Comparison of ENCODE assay signal across 6 cellular contexts in the genomic region with DNA sequence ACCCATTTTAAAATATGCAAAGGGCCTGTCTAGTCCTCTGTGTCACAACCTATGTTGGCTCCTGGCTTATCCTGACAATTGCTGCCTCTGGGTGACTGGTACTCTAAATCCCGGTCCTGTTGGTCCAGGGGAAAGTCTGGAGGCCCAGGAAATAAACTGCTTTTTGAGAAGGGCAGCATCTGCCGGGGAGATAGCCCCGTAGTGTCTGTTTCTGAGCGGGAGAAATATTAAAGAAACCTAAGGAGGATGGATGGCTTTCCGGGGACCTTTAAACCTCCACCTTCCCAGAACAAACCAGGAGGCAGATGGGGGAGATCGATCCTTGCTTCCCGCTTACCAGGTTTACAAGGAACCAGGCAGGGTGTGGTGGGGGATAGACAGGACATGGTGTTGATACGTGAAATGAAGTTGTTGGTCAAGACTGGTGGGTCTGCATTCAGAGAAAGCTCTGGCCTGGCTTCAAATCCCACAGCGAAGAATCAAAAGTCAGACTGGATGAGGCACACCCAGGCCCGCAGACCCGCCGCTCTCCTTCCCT. TPM values are rescaled to one million over a fixed set of nuclear protein-coding genes. Genes with fewer than 3 reads are reported as not detected.
DNase-seq lines count a peak whose midpoint lies in the region; ATAC-seq and TF ChIP-seq lines count a peak whose summit lies in the region.

No MANE protein-coding gene starts in this region.

- peaks cover 3% of the 10 kb centered on the region; the same call in 2 of the 3 replicates for H3K9me3 Mint-ChIP-seq in GM23338
- no peaks in the 10 kb centered on the region for H3K9me3 Mint-ChIP-seq in natural killer cell treated with Interleukin-12 subunit alpha and Interleukin-12 subunit beta and Interleukin-15 and Interleukin-18, amount 100 ng/mL, for 72 hours

- TF ChIP-seq CTCF in GM23338 (conservative IDR thresholded peaks at IDR 0.05; ENCODE audit: low read depth in 2 of 2) (no peak), brain microvascular endothelial cell (IDR thresholded peaks at IDR 0.05; ENCODE audit: low read depth, low read length, missing control alignments) (no peak)

- peak overlapping the region; percentile 94 for H3K4me2 ChIP-seq in GM23338

- H3K36me3 Mint-ChIP-seq in GM23338 (ENCODE audit: low read depth), result peaks cover 4% of the 10 kb centered on the region; the same call in 1 of the 3 replicates
- H3K36me3 Mint-ChIP-seq in natural killer cell treated with Interleukin-12 subunit alpha and Interleukin-12 subunit beta and Interleukin-15 and Interleukin-18, amount 100 ng/mL, for 72 hours, result peaks cover 10% of the 10 kb centered on the region

- ATAC-seq in GM23338, result no peak; the same call in 2 of the 3 replicates
- ATAC-seq in natural killer cell treated with Interleukin-12 subunit alpha and Interleukin-12 subunit beta and Interleukin-15 and Interleukin-18, amount 100 ng/mL, for 72 hours, result peak; percentile 2 to 14
- ATAC-seq in HG02571 (IDR thresholded peaks at IDR 0.05; ENCODE audit: unreplicated experiment), result no peak

- H3K4me3 Mint-ChIP-seq in GM23338, result peak overlapping the region; percentile 70
- H3K4me3 Mint-ChIP-seq in natural killer cell treated with Interleukin-12 subunit alpha and Interleukin-12 subunit beta and Interleukin-15 and Interleukin-18, amount 100 ng/mL, for 72 hours, result peak overlapping the region; percentile 95

- H3K4me3 ChIP-seq in GM23338, result peak overlapping the region; percentile 73
- H3K4me3 ChIP-seq in brain microvascular endothelial cell (ENCODE audit: low read depth, low read length), result peak overlapping the region; percentile 75

- peak overlapping the region; percentile 97 for H2AFZ ChIP-seq in GM23338

- peaks cover 59% of the 10 kb centered on the region for H3K4me1 ChIP-seq in GM23338 (ENCODE audit: insufficient read depth)

- H3K79me2 ChIP-seq in GM23338 (replicated peaks; ENCODE audit: insufficient read depth), result no peaks in the 10 kb centered on the region

- no peak overlapping the region for H3K27ac Mint-ChIP-seq in GM23338
- H3K27ac Mint-ChIP-seq in natural killer cell treated with Interleukin-12 subunit alpha and Interleukin-12 subunit beta and Interleukin-15 and Interleukin-18, amount 100 ng/mL, for 72 hours, result peak overlapping the region; percentile 99 to 100

- peak; percentile 25 for DNase-seq in GM23338 (ENCODE audit: low spot score)
- DNase-seq in brain microvascular endothelial cell, result no peak
- DNase-seq in natural killer cell treated with Interleukin-12 subunit alpha and Interleukin-12 subunit beta and Interleukin-15 and Interleukin-18, amount 100 ng/mL, for 72 hours (ENCODE audit: low spot score), result no peak
- DNase-seq in RPMI8226, result no peak
- DNase-seq in ACHN, result no peak

- peaks cover 12% of the 10 kb centered on the region for H4K20me1 ChIP-seq in GM23338 (replicated peaks; ENCODE audit: insufficient read depth)

- no peaks in the 10 kb centered on the region for H3K9me2 ChIP-seq in GM23338 (ENCODE audit: insufficient read depth)

- H3F3A ChIP-seq in GM23338 (replicated peaks; ENCODE audit: low read depth), result peaks cover 25% of the 10 kb centered on the region

- peaks cover 99% of the 10 kb centered on the region for H3K27me3 ChIP-seq in GM23338 (ENCODE audit: insufficient read depth)
- H3K27me3 ChIP-seq in brain microvascular endothelial cell (replicated peaks), result peaks cover 61% of the 10 kb centered on the region

- H3K36me3 ChIP-seq in GM23338 (ENCODE audit: insufficient read depth) (no peaks in the 10 kb centered on the region; the same call in 1 of the 2 replicates), brain microvascular endothelial cell (replicated peaks) (no peaks in the 10 kb centered on the region)

- in situ Hi-C loops in brain microvascular endothelial cell (cut with HindIII; ENCODE audit: low pct_ligation_motif_present, low sequenced_read_pairs) (no loop called here), ACHN (cut with HindIII; ENCODE audit: low pct_ligation_motif_present, low pct_unique_long_range_greater_than_20kb, low sequenced_read_pairs) (no loop called here)

- H3K27me3 Mint-ChIP-seq in GM23338 (ENCODE audit: insufficient read depth, low read depth, poor library complexity), result peaks cover 83% of the 10 kb centered on the region
- H3K27me3 Mint-ChIP-seq in natural killer cell treated with Interleukin-12 subunit alpha and Interleukin-12 subunit beta and Interleukin-15 and Interleukin-18, amount 100 ng/mL, for 72 hours, result no peaks in the 10 kb centered on the region

- no peak overlapping the region for H3K27ac ChIP-seq in GM23338 (ENCODE audit: low read depth)
- H3K27ac ChIP-seq in brain microvascular endothelial cell, result no peak overlapping the region

- peaks cover 43% of the 10 kb centered on the region for H3K4me1 Mint-ChIP-seq in GM23338
- H3K4me1 Mint-ChIP-seq in natural killer cell treated with Interleukin-12 subunit alpha and Interleukin-12 subunit beta and Interleukin-15 and Interleukin-18, amount 100 ng/mL, for 72 hours (ENCODE audit: low read depth in 2 of 2), result peaks cover 23 to 27% of the 10 kb centered on the region in 2 donors

TF ChIP-seq in GM23338, 12 proteins besides CTCF, POLR2A, EP300 and RAD21:
- TF ChIP-seq STAT1 (IDR thresholded peaks at IDR 0.05; ENCODE audit: unreplicated experiment), result no peak
- peak; percentile 70 for TF ChIP-seq EZH2 (IDR thresholded peaks at IDR 0.05; ENCODE audit: low read depth, unreplicated experiment)

RNA-seq across cellular contexts. Expression of gene HOXB2, which starts 3.8 kb away (rescaled TPM):
- not detected in 2 replicates for total RNA-seq in GM23338 (2014; rRNA removed; shearing (Covaris generic))
- polyA plus RNA-seq in GM23338 (2016; fragmentation: Nextera tagmentation; extraction: Ambion mirVana), result 0.37 TPM in 1 of 2 replicates, not detected in the other
- 10 to 100 TPM; 20.8 to 30.0 TPM for total RNA-seq in natural killer cell treated with Interleukin-12 subunit alpha and Interleukin-12 subunit beta and Interleukin-15 and Interleukin-18, amount 100 ng/mL, for 72 hours

RNA-seq across cellular contexts. Expression of gene HOXB1, which starts 10.3 kb away (rescaled TPM):
- not detected in 2 replicates for total RNA-seq in GM23338 (2014; rRNA removed; shearing (Covaris generic))
- polyA plus RNA-seq in GM23338 (2016; fragmentation: Nextera tagmentation; extraction: Ambion mirVana), result not detected in 2 replicates
- not detected for total RNA-seq in natural killer cell treated with Interleukin-12 subunit alpha and Interleukin-12 subunit beta and Interleukin-15 and Interleukin-18, amount 100 ng/mL, for 72 hours

RNA-seq across cellular contexts. Expression of gene HOXB4, which starts 37.0 kb away (rescaled TPM):
- total RNA-seq in GM23338 (2014; rRNA removed; shearing (Covaris generic)), result not detected in 2 replicates
- not detected in 2 replicates for polyA plus RNA-seq in GM23338 (2016; fragmentation: Nextera tagmentation; extraction: Ambion mirVana)
- 1 to 10 TPM; 6.9 to 8.2 TPM for total RNA-seq in natural killer cell treated with Interleukin-12 subunit alpha and Interleukin-12 subunit beta and Interleukin-15 and Interleukin-18, amount 100 ng/mL, for 72 hours

RNA-seq across cellular contexts. Expression of gene HOXB3, which starts 48.9 kb away (rescaled TPM):
- total RNA-seq in GM23338 (2014; rRNA removed; shearing (Covaris generic)), result 0.17 TPM in 1 of 2 replicates, not detected in the other
- not detected in 2 replicates for polyA plus RNA-seq in GM23338 (2016; fragmentation: Nextera tagmentation; extraction: Ambion mirVana)
- 10 to 100 TPM in 1 of 2 donors, 1 to 10 TPM in 1; 9.0 to 15.4 TPM for total RNA-seq in natural killer cell treated with Interleukin-12 subunit alpha and Interleukin-12 subunit beta and Interleukin-15 and Interleukin-18, amount 100 ng/mL, for 72 hours

RNA-seq across cellular contexts. Expression of gene HOXB5, which starts 52.5 kb away (rescaled TPM):
- not detected in 2 replicates for total RNA-seq in GM23338 (2014; rRNA removed; shearing (Covaris generic))
- not detected in 2 replicates for polyA plus RNA-seq in GM23338 (2016; fragmentation: Nextera tagmentation; extraction: Ambion mirVana)
- under 1 TPM in 1 of 2 donors, not detected in 1; 0.70 TPM for total RNA-seq in natural killer cell treated with Interleukin-12 subunit alpha and Interleukin-12 subunit beta and Interleukin-15 and Interleukin-18, amount 100 ng/mL, for 72 hours

Comparison
In these comparisons a context has a peak if more than half of its experiments do, and no peak if none do; other contexts are left out.
1. ATAC-seq: peak in natural killer cell treated with Interleukin-12 subunit alpha and Interleukin-12 subunit beta and Interleukin-15 and Interleukin-18, amount 100 ng/mL, for 72 hours (2 of 2); none in GM23338 (single experiment) and HG02571 (single experiment).
2. RNA of gene HOXB2, which starts 3.8 kb away (total RNA-seq): 20.8 to 30.0 TPM in natural killer cell treated with Interleukin-12 subunit alpha and Interleukin-12 subunit beta and Interleukin-15 and Interleukin-18, amount 100 ng/mL, for 72 hours; not detected in GM23338; every median in the first group is over 10 times any median in the second.